9 cellular contexts compared by ENCODE assay signal in genomic region chr16:53071748-53072301, GRCh38. TPM values are rescaled to one million over a fixed set of nuclear protein-coding genes. Genes with fewer than 3 reads are reported as not detected.
DNase-seq lines count a peak whose midpoint lies in the region; ATAC-seq and TF ChIP-seq lines count a peak whose summit lies in the region.
"Had no signal": no experiment of that assay in that cellular context is flagged by ENCODE, and none has a peak within 500 bp of the region (broad histone marks: within the 10 kb centered on the region; RNA-seq: fewer than 3 reads in every experiment).

No MANE protein-coding gene starts in this region.

- H3K36me3 ChIP-seq in neutrophil, result no peaks in the 10 kb centered on the region

- H3K27ac ChIP-seq in neutrophil, result peak overlapping the region; percentile 27
- H3K27ac ChIP-seq: epithelial cell of prostate had no signal

- H3K4me3 Mint-ChIP-seq in chondrocyte (ENCODE audit: unreplicated experiment), result peak overlapping the region; percentile 28
- H3K4me3 Mint-ChIP-seq in activated T-helper 2 cell treated with anti-CD3 and anti-CD28 coated beads, Interferon-gamma antibody, Interleukin-2, Interleukin-4, amounts not matched to agents 10 μg/mL and 5 μg/mL and 100 μg/mL, durations not matched to agents 14 hours and 24 hours and 36 hours (ENCODE audit: low read depth), result no peak overlapping the region

- H3K4me3 ChIP-seq in neutrophil (ENCODE audit: low read depth in 1 of 2, low read length in 1 of 2), result no peak overlapping the region

- intact Hi-C loops in activated T-helper 2 cell treated with anti-CD3 and anti-CD28 coated beads, Interferon-gamma antibody, Interleukin-2, Interleukin-4, amounts not matched to agents 10 μg/mL and 5 μg/mL and 100 μg/mL, durations not matched to agents 14 hours and 24 hours and 36 hours (cut with micrococcal nuclease), result no loop called here

- no peak for TF ChIP-seq CTCF in chondrocyte (IDR thresholded peaks at IDR 0.05)
- TF ChIP-seq CTCF in neutrophil (IDR thresholded peaks at IDR 0.05), result no peak

- H3K9me3 Mint-ChIP-seq in chondrocyte (ENCODE audit: low read depth), result no peaks in the 10 kb centered on the region
- peaks cover 20% of the 10 kb centered on the region for H3K9me3 Mint-ChIP-seq in activated T-helper 2 cell treated with anti-CD3 and anti-CD28 coated beads, Interferon-gamma antibody, Interleukin-2, Interleukin-4, amounts not matched to agents 10 μg/mL and 5 μg/mL and 100 μg/mL, durations not matched to agents 14 hours and 24 hours and 36 hours

- peak overlapping the region; percentile 93 for H3K27ac Mint-ChIP-seq in chondrocyte (ENCODE audit: unreplicated experiment)
- no peak overlapping the region for H3K27ac Mint-ChIP-seq in activated T-helper 2 cell treated with anti-CD3 and anti-CD28 coated beads, Interferon-gamma antibody, Interleukin-2, Interleukin-4, amounts not matched to agents 10 μg/mL and 5 μg/mL and 100 μg/mL, durations not matched to agents 14 hours and 24 hours and 36 hours

- peaks cover 11% of the 10 kb centered on the region for H3K36me3 Mint-ChIP-seq in chondrocyte (ENCODE audit: low read depth)
- peaks cover 30% of the 10 kb centered on the region for H3K36me3 Mint-ChIP-seq in activated T-helper 2 cell treated with anti-CD3 and anti-CD28 coated beads, Interferon-gamma antibody, Interleukin-2, Interleukin-4, amounts not matched to agents 10 μg/mL and 5 μg/mL and 100 μg/mL, durations not matched to agents 14 hours and 24 hours and 36 hours (ENCODE audit: low read depth)

- H3K4me1 ChIP-seq in neutrophil (ENCODE audit: control insufficient read depth in 1 of 2, insufficient read depth in 1 of 2, low read depth in 1 of 2, low read length in 1 of 2), result peaks cover 5 to 20% of the 10 kb centered on the region in 2 experiments

- peaks cover 27% of the 10 kb centered on the region for H3K4me1 Mint-ChIP-seq in chondrocyte (ENCODE audit: low read depth)
- peaks cover 19% of the 10 kb centered on the region for H3K4me1 Mint-ChIP-seq in activated T-helper 2 cell treated with anti-CD3 and anti-CD28 coated beads, Interferon-gamma antibody, Interleukin-2, Interleukin-4, amounts not matched to agents 10 μg/mL and 5 μg/mL and 100 μg/mL, durations not matched to agents 14 hours and 24 hours and 36 hours (ENCODE audit: low read depth)

- no peak for DNase-seq in chondrocyte (ENCODE audit: low spot score)
- DNase-seq in activated T-helper 2 cell treated with anti-CD3 and anti-CD28 coated beads, Interferon-gamma antibody, Interleukin-2, Interleukin-4, amounts not matched to agents 10 μg/mL and 5 μg/mL and 100 μg/mL, durations not matched to agents 14 hours and 24 hours and 36 hours (ENCODE audit: low spot score), result no peak
- no peak for DNase-seq in central memory CD4-positive, alpha-beta T cell
- no peak for DNase-seq in NCI-H526 (lab: John Stamatoyannopoulos, UW)
- no peak for DNase-seq in NCI-H146 (lab: John Stamatoyannopoulos, UW)

- H3K27me3 ChIP-seq in neutrophil, result no peaks in the 10 kb centered on the region

- peak; percentile 67 for ATAC-seq in GM19372 (IDR thresholded peaks at IDR 0.05; ENCODE audit: low read depth, unreplicated experiment)
- ATAC-seq in HG03432 (IDR thresholded peaks at IDR 0.05; ENCODE audit: unreplicated experiment), result peak; percentile 64

- H3K27me3 Mint-ChIP-seq in chondrocyte (ENCODE audit: low read depth), result no peaks in the 10 kb centered on the region
- no peaks in the 10 kb centered on the region for H3K27me3 Mint-ChIP-seq in activated T-helper 2 cell treated with anti-CD3 and anti-CD28 coated beads, Interferon-gamma antibody, Interleukin-2, Interleukin-4, amounts not matched to agents 10 μg/mL and 5 μg/mL and 100 μg/mL, durations not matched to agents 14 hours and 24 hours and 36 hours (ENCODE audit: low read depth)

- H3K9me3 ChIP-seq in neutrophil, result no peaks in the 10 kb centered on the region

RNA-seq across cellular contexts. Expression of gene CHD9, which starts 17.0 kb away (rescaled TPM):
- 68.6 to 116 TPM (median 72.7 TPM) in 3 replicates for total RNA-seq in chondrocyte
- total RNA-seq in activated T-helper 2 cell treated with anti-CD3 and anti-CD28 coated beads, Interferon-gamma antibody, Interleukin-2, Interleukin-4, amounts not matched to agents 10 μg/mL and 5 μg/mL and 100 μg/mL, durations not matched to agents 14 hours and 24 hours and 36 hours, result 25.0 and 27.1 TPM in 2 replicates

RNA-seq across cellular contexts. Expression of gene CHD9NB, which starts 19.1 kb away (rescaled TPM):
- total RNA-seq in chondrocyte, result 0.85 to 3.1 TPM (median 1.5 TPM) in 3 replicates
- 0.25 and 0.32 TPM in 2 replicates for total RNA-seq in activated T-helper 2 cell treated with anti-CD3 and anti-CD28 coated beads, Interferon-gamma antibody, Interleukin-2, Interleukin-4, amounts not matched to agents 10 μg/mL and 5 μg/mL and 100 μg/mL, durations not matched to agents 14 hours and 24 hours and 36 hours
